In the genomic region with DNA sequence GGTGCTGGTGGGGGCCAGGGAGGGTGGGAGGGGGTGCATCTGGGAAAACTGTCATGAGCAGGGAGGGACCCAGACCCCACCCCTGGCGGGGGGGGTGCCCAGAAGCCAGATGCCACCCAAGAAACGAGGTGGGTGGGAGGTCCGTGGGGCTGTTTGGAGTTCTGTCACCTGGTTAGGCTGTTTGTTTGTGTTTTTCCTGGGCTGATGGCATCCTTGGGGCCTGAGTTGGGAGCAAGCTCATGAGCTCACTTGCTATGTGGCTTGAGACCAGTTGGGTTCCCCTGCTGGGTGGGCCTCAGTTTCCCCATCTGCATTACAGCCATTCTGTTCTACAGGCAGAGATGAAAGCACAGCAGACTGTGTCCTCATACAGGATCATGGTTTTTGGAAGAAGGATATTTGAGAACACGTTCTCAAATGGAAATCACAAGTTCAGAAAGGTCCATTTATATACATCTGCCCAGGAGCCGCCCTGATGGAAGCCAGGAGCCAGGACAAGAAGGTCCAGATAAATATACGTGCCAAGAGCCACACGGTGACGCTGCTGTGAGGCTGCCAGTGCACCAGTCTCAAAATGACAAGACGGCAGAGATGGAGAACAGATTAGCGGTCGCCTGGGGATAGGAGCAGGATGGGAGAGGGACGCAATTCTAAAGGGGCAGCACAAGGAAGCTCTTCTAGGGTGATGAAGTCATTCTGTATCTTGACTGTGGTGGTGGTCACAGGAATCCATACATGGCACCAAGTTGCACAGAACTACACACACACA, we compare ENCODE assay signal across 1 cellular context.
TF ChIP-seq lines count a peak whose summit lies in the region.

No MANE protein-coding gene starts in this region.

TF ChIP-seq in HepG2, 621 proteins besides CTCF, POLR2A, EP300 and RAD21 (continued from another document):
- TF ChIP-seq, protein P1, sequence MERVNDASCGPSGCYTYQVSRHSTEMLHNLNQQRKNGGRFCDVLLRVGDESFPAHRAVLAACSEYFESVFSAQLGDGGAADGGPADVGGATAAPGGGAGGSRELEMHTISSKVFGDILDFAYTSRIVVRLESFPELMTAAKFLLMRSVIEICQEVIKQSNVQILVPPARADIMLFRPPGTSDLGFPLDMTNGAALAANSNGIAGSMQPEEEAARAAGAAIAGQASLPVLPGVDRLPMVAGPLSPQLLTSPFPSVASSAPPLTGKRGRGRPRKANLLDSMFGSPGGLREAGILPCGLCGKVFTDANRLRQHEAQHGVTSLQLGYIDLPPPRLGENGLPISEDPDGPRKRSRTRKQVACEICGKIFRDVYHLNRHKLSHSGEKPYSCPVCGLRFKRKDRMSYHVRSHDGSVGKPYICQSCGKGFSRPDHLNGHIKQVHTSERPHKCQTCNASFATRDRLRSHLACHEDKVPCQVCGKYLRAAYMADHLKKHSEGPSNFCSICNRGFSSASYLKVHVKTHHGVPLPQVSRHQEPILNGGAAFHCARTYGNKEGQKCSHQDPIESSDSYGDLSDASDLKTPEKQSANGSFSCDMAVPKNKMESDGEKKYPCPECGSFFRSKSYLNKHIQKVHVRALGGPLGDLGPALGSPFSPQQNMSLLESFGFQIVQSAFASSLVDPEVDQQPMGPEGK (CRISPR knock-in tag; IDR thresholded peaks at IDR 0.05): peak; percentile 3
- TF ChIP-seq STAG1 (CRISPR knock-in tag; IDR thresholded peaks at IDR 0.05) (peak; percentile 37; the same call in 1 of the 2 replicates), ZNF557 (CRISPR knock-in tag; IDR thresholded peaks at IDR 0.05) (no peak), MEF2D (CRISPR knock-in tag; IDR thresholded peaks at IDR 0.05) (no peak), IKZF1 (IDR thresholded peaks at IDR 0.05) (no peak), ASH2L (IDR thresholded peaks at IDR 0.05; ENCODE audit: insufficient read length, low read depth, low read length) (peak; percentile 39), NFKB2 (CRISPR knock-in tag; IDR thresholded peaks at IDR 0.05; ENCODE audit: borderline replicate concordance) (no peak), SNRNP70 (IDR thresholded peaks at IDR 0.05; ENCODE audit: low read depth, low read length) (no peak), ZNF569 (CRISPR knock-in tag; IDR thresholded peaks at IDR 0.05; ENCODE audit: borderline replicate concordance) (no peak), ZZZ3 (CRISPR knock-in tag; IDR thresholded peaks at IDR 0.05; ENCODE audit: borderline replicate concordance) (no peak), SP4 (CRISPR knock-in tag; IDR thresholded peaks at IDR 0.05) (no peak)
- TF ChIP-seq, protein P2, sequence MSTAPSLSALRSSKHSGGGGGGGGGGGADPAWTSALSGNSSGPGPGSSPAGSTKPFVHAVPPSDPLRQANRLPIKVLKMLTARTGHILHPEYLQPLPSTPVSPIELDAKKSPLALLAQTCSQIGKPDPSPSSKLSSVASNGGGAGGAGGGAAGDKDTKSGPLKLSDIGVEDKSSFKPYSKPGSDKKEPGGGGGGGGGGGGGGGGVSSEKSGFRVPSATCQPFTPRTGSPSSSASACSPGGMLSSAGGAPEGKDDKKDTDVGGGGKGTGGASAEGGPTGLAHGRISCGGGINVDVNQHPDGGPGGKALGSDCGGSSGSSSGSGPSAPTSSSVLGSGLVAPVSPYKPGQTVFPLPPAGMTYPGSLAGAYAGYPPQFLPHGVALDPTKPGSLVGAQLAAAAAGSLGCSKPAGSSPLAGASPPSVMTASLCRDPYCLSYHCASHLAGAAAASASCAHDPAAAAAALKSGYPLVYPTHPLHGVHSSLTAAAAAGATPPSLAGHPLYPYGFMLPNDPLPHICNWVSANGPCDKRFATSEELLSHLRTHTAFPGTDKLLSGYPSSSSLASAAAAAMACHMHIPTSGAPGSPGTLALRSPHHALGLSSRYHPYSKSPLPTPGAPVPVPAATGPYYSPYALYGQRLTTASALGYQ (CRISPR knock-in tag; IDR thresholded peaks at IDR 0.05): no peak
- TF ChIP-seq, protein P3, sequence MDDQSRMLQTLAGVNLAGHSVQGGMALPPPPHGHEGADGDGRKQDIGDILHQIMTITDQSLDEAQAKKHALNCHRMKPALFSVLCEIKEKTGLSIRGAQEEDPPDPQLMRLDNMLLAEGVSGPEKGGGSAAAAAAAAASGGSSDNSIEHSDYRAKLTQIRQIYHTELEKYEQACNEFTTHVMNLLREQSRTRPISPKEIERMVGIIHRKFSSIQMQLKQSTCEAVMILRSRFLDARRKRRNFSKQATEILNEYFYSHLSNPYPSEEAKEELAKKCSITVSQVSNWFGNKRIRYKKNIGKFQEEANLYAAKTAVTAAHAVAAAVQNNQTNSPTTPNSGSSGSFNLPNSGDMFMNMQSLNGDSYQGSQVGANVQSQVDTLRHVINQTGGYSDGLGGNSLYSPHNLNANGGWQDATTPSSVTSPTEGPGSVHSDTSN (CRISPR knock-in tag; IDR thresholded peaks at IDR 0.05; ENCODE audit: borderline replicate concordance): no peak
- TF ChIP-seq, protein P4, sequence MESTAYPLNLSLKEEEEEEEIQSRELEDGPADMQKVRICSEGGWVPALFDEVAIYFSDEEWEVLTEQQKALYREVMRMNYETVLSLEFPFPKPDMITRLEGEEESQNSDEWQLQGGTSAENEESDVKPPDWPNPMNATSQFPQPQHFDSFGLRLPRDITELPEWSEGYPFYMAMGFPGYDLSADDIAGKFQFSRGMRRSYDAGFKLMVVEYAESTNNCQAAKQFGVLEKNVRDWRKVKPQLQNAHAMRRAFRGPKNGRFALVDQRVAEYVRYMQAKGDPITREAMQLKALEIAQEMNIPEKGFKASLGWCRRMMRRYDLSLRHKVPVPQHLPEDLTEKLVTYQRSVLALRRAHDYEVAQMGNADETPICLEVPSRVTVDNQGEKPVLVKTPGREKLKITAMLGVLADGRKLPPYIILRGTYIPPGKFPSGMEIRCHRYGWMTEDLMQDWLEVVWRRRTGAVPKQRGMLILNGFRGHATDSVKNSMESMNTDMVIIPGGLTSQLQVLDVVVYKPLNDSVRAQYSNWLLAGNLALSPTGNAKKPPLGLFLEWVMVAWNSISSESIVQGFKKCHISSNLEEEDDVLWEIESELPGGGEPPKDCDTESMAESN (CRISPR knock-in tag; conservative IDR thresholded peaks at IDR 0.05): no peak
- TF ChIP-seq, protein P5, sequence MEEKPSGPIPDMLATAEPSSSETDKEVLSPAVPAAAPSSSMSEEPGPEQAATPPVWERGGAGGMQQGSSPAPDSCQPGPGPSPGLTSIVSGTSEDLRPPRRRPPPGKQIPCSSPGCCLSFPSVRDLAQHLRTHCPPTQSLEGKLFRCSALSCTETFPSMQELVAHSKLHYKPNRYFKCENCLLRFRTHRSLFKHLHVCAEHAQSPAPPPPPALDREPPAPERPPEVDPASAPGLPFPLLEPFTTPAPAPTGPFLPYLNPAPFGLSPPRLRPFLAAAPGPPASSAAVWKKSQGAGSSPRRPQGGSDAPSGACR (CRISPR knock-in tag; IDR thresholded peaks at IDR 0.05): no peak
- TF ChIP-seq, protein P6, sequence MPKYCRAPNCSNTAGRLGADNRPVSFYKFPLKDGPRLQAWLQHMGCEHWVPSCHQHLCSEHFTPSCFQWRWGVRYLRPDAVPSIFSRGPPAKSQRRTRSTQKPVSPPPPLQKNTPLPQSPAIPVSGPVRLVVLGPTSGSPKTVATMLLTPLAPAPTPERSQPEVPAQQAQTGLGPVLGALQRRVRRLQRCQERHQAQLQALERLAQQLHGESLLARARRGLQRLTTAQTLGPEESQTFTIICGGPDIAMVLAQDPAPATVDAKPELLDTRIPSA (CRISPR knock-in tag; IDR thresholded peaks at IDR 0.05; ENCODE audit: borderline replicate concordance): no peak
TF ChIP-seq in HepG2: peak in this region for 3.
